ENCODE assay signal across 31 cellular contexts in the genomic region with DNA sequence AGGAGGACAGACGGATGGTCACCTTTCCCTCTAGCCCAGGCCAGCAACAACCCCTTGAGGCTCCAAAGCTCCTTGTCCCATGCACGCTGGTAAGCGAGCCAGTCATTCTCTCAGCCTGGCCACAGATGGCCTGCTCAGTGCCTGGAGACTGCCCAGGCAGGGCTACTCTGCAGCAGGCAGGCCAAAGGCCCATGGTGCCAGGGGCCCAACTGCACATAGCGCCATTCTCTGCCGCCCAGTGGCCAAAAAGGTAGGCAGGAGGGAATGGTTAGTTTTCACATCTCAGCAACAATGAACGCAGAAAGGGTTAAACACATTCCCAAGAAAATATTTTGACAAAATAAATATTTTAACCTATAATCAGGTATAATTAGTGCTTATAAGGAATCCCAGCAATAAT. TPM values are rescaled to one million over a fixed set of nuclear protein-coding genes. Genes with fewer than 3 reads are reported as not detected.
DNase-seq lines count a peak whose midpoint lies in the region; ATAC-seq and TF ChIP-seq lines count a peak whose summit lies in the region.
"Had no signal": no experiment of that assay in that cellular context is flagged by ENCODE, and none has a peak within 500 bp of the region (broad histone marks: within the 10 kb centered on the region; RNA-seq: fewer than 3 reads in every experiment).

No MANE protein-coding gene starts in this region.

- no peak overlapping the region for H3K4me3 ChIP-seq in dorsolateral prefrontal cortex
- H3K4me3 ChIP-seq in thyroid gland (replicated peaks in 1 of 3), result no peak overlapping the region
- no peak overlapping the region for H3K4me3 ChIP-seq in esophagus muscularis mucosa
- H3K4me3 ChIP-seq: hepatocyte, lung, pancreas, tibial nerve had no signal

- TF ChIP-seq EP300 in esophagus muscularis mucosa (IDR thresholded peaks at IDR 0.05), result no peak

- peak overlapping the region in 56 of 59 donors; percentile 21 to 100 (median 76) for H3K27ac ChIP-seq in dorsolateral prefrontal cortex
- H3K27ac ChIP-seq in thyroid gland, result peak overlapping the region; percentile 97 to 99 (median 99)
- H3K27ac ChIP-seq in esophagus muscularis mucosa (replicated peaks in 1 of 4), result no peak overlapping the region
- H3K27ac ChIP-seq: epithelial cell of prostate, hepatocyte, pancreas had no signal

- no peak for TF ChIP-seq POLR2A in thyroid gland (IDR thresholded peaks at IDR 0.05)
- no peak for TF ChIP-seq POLR2A in esophagus muscularis mucosa (IDR thresholded peaks at IDR 0.05; ENCODE audit: low read depth)

- no peak for ATAC-seq in stimulated activated naive CD8-positive, alpha-beta T cell treated with anti-CD3 and anti-CD28 coated beads, Interleukin-15, Interleukin-2, amounts not matched to agents 100 U/mL and 50 U/mL, for 24 hours
- ATAC-seq in stimulated activated naive CD8-positive, alpha-beta T cell treated with anti-CD3 and anti-CD28 coated beads, Interleukin-15, amount 100 ng/mL, for 72 hours, result no peak
- ATAC-seq: activated CD8-positive, alpha-beta T cell treated with anti-CD3 and anti-CD28 coated beads for 36 hours; left cardiac atrium; Panc1; pancreas had no signal

- H3K27ac Mint-ChIP-seq in stimulated activated naive CD8-positive, alpha-beta T cell treated with anti-CD3 and anti-CD28 coated beads, Interleukin-15, amount 100 ng/mL, for 72 hours, result no peak overlapping the region
- H3K27ac Mint-ChIP-seq: activated CD8-positive, alpha-beta T cell treated with anti-CD3 and anti-CD28 coated beads for 36 hours; activated naive CD4-positive, alpha-beta T cell treated with anti-CD3 and anti-CD28 coated beads for 36 hours; nephron progenitor cell; stimulated activated naive CD8-positive, alpha-beta T cell treated with anti-CD3 and anti-CD28 coated beads, Interleukin-15, Interleukin-2, amounts not matched to agents 100 ng/mL and 50 ng/mL, for 24 hours had no signal

- H3K9me3 Mint-ChIP-seq in stimulated activated naive CD8-positive, alpha-beta T cell treated with anti-CD3 and anti-CD28 coated beads, Interleukin-15, amount 100 ng/mL, for 72 hours, result no peaks in the 10 kb centered on the region
- H3K9me3 Mint-ChIP-seq: activated CD8-positive, alpha-beta T cell treated with anti-CD3 and anti-CD28 coated beads for 36 hours; activated naive CD4-positive, alpha-beta T cell treated with anti-CD3 and anti-CD28 coated beads for 36 hours; CD4-positive, alpha-beta memory T cell; central memory CD8-positive, alpha-beta T cell; nephron progenitor cell; stimulated activated naive CD8-positive, alpha-beta T cell treated with anti-CD3 and anti-CD28 coated beads, Interleukin-15, Interleukin-2, amounts not matched to agents 100 ng/mL and 50 ng/mL, for 24 hours had no signal

- intact Hi-C loops in dorsolateral prefrontal cortex (cut with DNase I) (loop anchor here in 1 of 2 donors (5.0 kb wide), 1 partner anchor 162 kb away; the partner anchor contains the start of gene RAI1), thyroid gland (cut with DNase I) (no loop called here), esophagus muscularis mucosa (cut with DNase I) (no loop called here)

- no peaks in the 10 kb centered on the region for H3K27me3 Mint-ChIP-seq in stimulated activated naive CD8-positive, alpha-beta T cell treated with anti-CD3 and anti-CD28 coated beads, Interleukin-15, amount 100 ng/mL, for 72 hours
- H3K27me3 Mint-ChIP-seq: activated CD8-positive, alpha-beta T cell treated with anti-CD3 and anti-CD28 coated beads for 36 hours; CD4-positive, alpha-beta memory T cell; central memory CD8-positive, alpha-beta T cell; stimulated activated naive CD8-positive, alpha-beta T cell treated with anti-CD3 and anti-CD28 coated beads, Interleukin-15, Interleukin-2, amounts not matched to agents 100 ng/mL and 50 ng/mL, for 24 hours had no signal

- H3K4me1 ChIP-seq in thyroid gland (peaks cover 68 to 87% of the 10 kb centered on the region in 2 donors), esophagus muscularis mucosa (peaks cover 34 to 51% (median 45%) of the 10 kb centered on the region in 4 donors)

- TF ChIP-seq CTCF in dorsolateral prefrontal cortex (IDR thresholded peaks at IDR 0.05 in 54 of 56, conservative IDR thresholded peaks at IDR 0.05 in 2 of 56; ENCODE audit: low read depth in 1 of 56, partially characterized antibody in 56 of 56), result peak in 42 of 56 donors; percentile 14 to 66 (median 46)
- TF ChIP-seq CTCF in thyroid gland (IDR thresholded peaks at IDR 0.05), result no peak
- TF ChIP-seq CTCF in esophagus muscularis mucosa (IDR thresholded peaks at IDR 0.05), result no peak

- H3K36me3 ChIP-seq in thyroid gland (peaks cover 9 to 13% of the 10 kb centered on the region in 2 donors), esophagus muscularis mucosa (peaks cover 0 to 29% (median 20%) of the 10 kb centered on the region in 4 donors)

- WGBS in thyroid gland, 2 donors, result 97 to 98% methylated on average over 5 to 6 of the region's 6 CpGs
- WGBS in esophagus muscularis mucosa, result 86% methylated on average over 6 of the region's 6 CpGs

- H3K9me3 ChIP-seq in thyroid gland (no peaks in the 10 kb centered on the region), esophagus muscularis mucosa (no peaks in the 10 kb centered on the region)
- H3K9me3 ChIP-seq: pancreas, tibial nerve had no signal

- H3K27me3 ChIP-seq in dorsolateral prefrontal cortex (no peaks in the 10 kb centered on the region), thyroid gland (no peaks in the 10 kb centered on the region), esophagus muscularis mucosa (no peaks in the 10 kb centered on the region)
- H3K27me3 ChIP-seq: hepatocyte, pancreas, tibial nerve had no signal

- peak; percentile 2 for DNase-seq in stimulated activated naive CD8-positive, alpha-beta T cell treated with anti-CD3 and anti-CD28 coated beads, Interleukin-15, Interleukin-2, amounts not matched to agents 100 U/mL and 50 U/mL, for 24 hours
- no peak for DNase-seq in stimulated activated naive CD8-positive, alpha-beta T cell treated with anti-CD3 and anti-CD28 coated beads, Interleukin-15, amount 100 ng/mL, for 72 hours
- DNase-seq in dorsolateral prefrontal cortex, result peak in 8 of 10 donors; percentile 63 to 79 (median 73)
- DNase-seq in midbrain (lab: John Stamatoyannopoulos, UW), result peak; percentile 39
- no peak for DNase-seq in thyroid gland
- DNase-seq in HUDEP-2 (lab: John Stamatoyannopoulos, UW; ENCODE audit: unreplicated experiment in 76 of 76), result no peak
- DNase-seq in esophagus muscularis mucosa (ENCODE audit: extremely low spot score), result no peak
- no peak for DNase-seq in stimulated activated naive CD4-positive, alpha-beta T cell treated with Interleukin-2 at 50 U/mL for 16 hours (lab: John Stamatoyannopoulos, UW)
- DNase-seq: activated CD4-positive, alpha-beta T cell treated with anti-CD3 and anti-CD28 coated beads for 1 hour; activated CD8-positive, alpha-beta memory T cell treated with anti-CD3 and anti-CD28 coated beads, Interleukin-2, amount 50 U/mL, for 48 hours; activated CD8-positive, alpha-beta T cell treated with anti-CD3 and anti-CD28 coated beads for 36 hours; activated naive CD4-positive, alpha-beta T cell treated with anti-CD3 and anti-CD28 coated beads for 36 hours; CD4-positive, alpha-beta memory T cell; H7; Kasumi-1; left cardiac atrium; NCI-H1436; NCI-H226; NCI-H526 treated with DMSO at 0.1 percent for 48 hours; nephron progenitor cell; SHP77 treated with DMSO at 0.1 percent for 48 hours; stimulated activated CD4-positive, alpha-beta T cell treated with anti-CD3 and anti-CD28 coated beads, Interleukin-1b, Interleukin-23, amount 100 ng/mL, for 48 hours; SW 1271 had no signal

- H3K4me3 Mint-ChIP-seq in stimulated activated naive CD8-positive, alpha-beta T cell treated with anti-CD3 and anti-CD28 coated beads, Interleukin-15, amount 100 ng/mL, for 72 hours, result no peak overlapping the region
- H3K4me3 Mint-ChIP-seq: activated CD8-positive, alpha-beta T cell treated with anti-CD3 and anti-CD28 coated beads for 36 hours; activated naive CD4-positive, alpha-beta T cell treated with anti-CD3 and anti-CD28 coated beads for 36 hours; CD4-positive, alpha-beta memory T cell; central memory CD8-positive, alpha-beta T cell; nephron progenitor cell; stimulated activated naive CD8-positive, alpha-beta T cell treated with anti-CD3 and anti-CD28 coated beads, Interleukin-15, Interleukin-2, amounts not matched to agents 100 ng/mL and 50 ng/mL, for 24 hours had no signal

- peaks cover 60% of the 10 kb centered on the region for H3K4me1 Mint-ChIP-seq in stimulated activated naive CD8-positive, alpha-beta T cell treated with anti-CD3 and anti-CD28 coated beads, Interleukin-15, amount 100 ng/mL, for 72 hours

RNA-seq across cellular contexts. Expression of gene SREBF1, which starts 7.7 kb away (rescaled TPM):
- total RNA-seq in dorsolateral prefrontal cortex (100 to 1,000 TPM in 84 of 120 experiments, 10 to 100 TPM in 36; 57.2 to 359 (median 120) TPM), thyroid gland (10 to 100 TPM; 44.6 to 89.4 (median 63.0) TPM), esophagus muscularis mucosa (10 to 100 TPM; 28.1 to 62.6 (median 39.7) TPM)

Comparison
In these comparisons a context has a peak if more than half of its experiments do, and no peak if none do; other contexts are left out.
1. DNase-seq: peak in stimulated activated naive CD8-positive, alpha-beta T cell treated with anti-CD3 and anti-CD28 coated beads, Interleukin-15, Interleukin-2, amounts not matched to agents 100 U/mL and 50 U/mL, for 24 hours (single experiment), dorsolateral prefrontal cortex (8 of 10) and midbrain (single experiment); none in stimulated activated naive CD8-positive, alpha-beta T cell treated with anti-CD3 and anti-CD28 coated beads, Interleukin-15, amount 100 ng/mL, for 72 hours (0 of 2), thyroid gland (0 of 2), HUDEP-2 (0 of 76), esophagus muscularis mucosa (single experiment) and stimulated activated naive CD4-positive, alpha-beta T cell treated with Interleukin-2 at 50 U/mL for 16 hours (single experiment).
2. H3K27ac ChIP-seq: peak in dorsolateral prefrontal cortex (56 of 59) and thyroid gland (3 of 3); none in esophagus muscularis mucosa (0 of 4).
3. CTCF ChIP-seq: peak in dorsolateral prefrontal cortex (42 of 56); none in thyroid gland (0 of 6) and esophagus muscularis mucosa (0 of 3).